8 cellular contexts compared by ENCODE assay signal in the genomic region with DNA sequence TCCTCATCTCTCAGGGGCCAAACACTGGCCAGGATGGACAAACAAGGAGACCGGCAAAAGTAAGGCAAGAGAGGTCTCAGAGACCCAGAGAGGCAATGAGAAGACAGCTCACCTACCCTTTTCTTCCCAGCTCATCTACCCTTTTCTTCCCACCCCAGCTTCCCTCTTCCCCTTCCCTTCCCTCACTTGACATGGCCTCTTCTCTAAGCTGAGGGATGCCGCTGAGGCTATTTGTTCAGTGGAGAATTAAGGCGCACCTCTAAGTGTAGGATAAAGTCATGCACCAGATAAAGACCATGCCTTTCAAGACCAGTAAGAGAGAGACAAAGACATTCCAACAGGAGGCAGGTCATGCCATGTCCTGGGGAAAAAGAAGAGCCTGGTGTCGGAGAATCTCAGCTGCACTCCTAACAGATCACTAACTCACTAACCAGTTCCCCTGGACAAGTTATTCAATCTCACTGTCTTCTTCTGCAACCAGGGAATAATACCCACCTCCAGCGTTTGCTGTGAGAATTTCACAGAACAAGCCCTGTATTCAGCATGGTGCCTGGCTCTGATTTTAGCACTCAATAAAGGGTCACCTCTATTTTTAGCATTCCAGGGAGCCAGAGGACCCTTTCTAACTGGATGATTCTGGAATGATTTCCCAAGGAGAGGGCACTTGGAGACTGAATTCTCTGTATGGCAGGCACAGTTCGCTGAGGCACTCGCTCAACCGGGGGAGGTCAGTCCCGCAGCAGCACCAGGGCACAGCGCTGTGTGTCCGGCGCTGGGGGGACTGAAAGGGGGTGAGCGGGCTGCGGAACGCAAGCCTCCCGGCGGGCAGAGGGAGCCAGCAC. TPM values are rescaled to one million over a fixed set of nuclear protein-coding genes. Genes with fewer than 3 reads are reported as not detected.
DNase-seq lines count a peak whose midpoint lies in the region; ATAC-seq, FAIRE-seq and TF ChIP-seq lines count a peak whose summit lies in the region.

No MANE protein-coding gene starts in this region.

- no peak overlapping the region for H3K23ac ChIP-seq in mesendoderm (ENCODE audit: low read length)

- no peak overlapping the region for H3K4ac ChIP-seq in mesendoderm (ENCODE audit: low read depth, low read length)

- H3K9me3 ChIP-seq in right atrium auricular region (no peaks in the 10 kb centered on the region), vagina (no peaks in the 10 kb centered on the region)

- peaks cover 0 to 14% of the 10 kb centered on the region in 2 donors for H3K4me1 ChIP-seq in right atrium auricular region
- H3K4me1 ChIP-seq in mesendoderm (ENCODE audit: control insufficient read depth, low read depth, low read length), result peaks cover 4% of the 10 kb centered on the region
- peaks cover 14% of the 10 kb centered on the region for H3K4me1 ChIP-seq in vagina

- H3K56ac ChIP-seq in mesendoderm (ENCODE audit: low read length), result peak overlapping the region; percentile 93

- H2AK5ac ChIP-seq in mesendoderm (ENCODE audit: low read length), result peak overlapping the region; percentile 59

- no peaks in the 10 kb centered on the region for H3K79me1 ChIP-seq in mesendoderm (ENCODE audit: low read length)

- peak overlapping the region; percentile 93 for H3K4me2 ChIP-seq in mesendoderm (ENCODE audit: low read length)

- H3K27me3 ChIP-seq in right atrium auricular region (no peaks in the 10 kb centered on the region), bronchial epithelial cell (ENCODE audit: control insufficient read depth, insufficient read depth, low read length) (no peaks in the 10 kb centered on the region), mesendoderm (ENCODE audit: insufficient read depth, low read length, poor library complexity) (no peaks in the 10 kb centered on the region), vagina (no peaks in the 10 kb centered on the region)

- DNase-seq in right atrium auricular region (ENCODE audit: low spot score) (no peak), Right ventricle myocardium inferior (ENCODE audit: missing footprints) (no peak), bronchial epithelial cell (ENCODE audit: low read depth) (peak; percentile 24), mesendoderm (peak; percentile 88), vagina (ENCODE audit: extremely low spot score in 2 of 2) (no peak), SKM-1 (lab: John Stamatoyannopoulos, UW; ENCODE audit: unreplicated experiment) (no peak), NCI-H1694 treated with DMSO at 0.1 percent for 48 hours (lab: John Stamatoyannopoulos, UW) (no peak)

- no peak overlapping the region for H2BK120ac ChIP-seq in mesendoderm (ENCODE audit: low read depth, low read length)

- no peak overlapping the region for H4K5ac ChIP-seq in mesendoderm (ENCODE audit: low read length)

- ATAC-seq in Right ventricle myocardium inferior (no peak), GM21360 (IDR thresholded peaks at IDR 0.05; ENCODE audit: unreplicated experiment) (no peak)

- TF ChIP-seq CTCF in right atrium auricular region (IDR thresholded peaks at IDR 0.05) (no peak), bronchial epithelial cell (IDR thresholded peaks at IDR 0.05; ENCODE audit: insufficient read depth, low read length, severe bottlenecking) (no peak), vagina (IDR thresholded peaks at IDR 0.05) (no peak)

- no peaks in the 10 kb centered on the region for H3K79me2 ChIP-seq in mesendoderm (ENCODE audit: control insufficient read depth, insufficient read depth, low read length)

- no CpG with 5 or more reads among the region's 17 CpGs for WGBS in mesendoderm (ENCODE audit: extremely low coverage, insufficient coverage, low lambda C conversion rate)

- peak overlapping the region; percentile 73 for H3K18ac ChIP-seq in mesendoderm (ENCODE audit: low read length)

- H4K8ac ChIP-seq in mesendoderm (ENCODE audit: low read depth, low read length), result no peak overlapping the region

- H2BK5ac ChIP-seq in mesendoderm (ENCODE audit: low read length), result no peak overlapping the region

- intact Hi-C loops in Right ventricle myocardium inferior (cut with DNase I), result loop anchor here (2.0 to 10.0 kb wide), 5 partner anchors 117 to 672 kb away; no protein-coding TSS in a partner anchor
- intact Hi-C loops in vagina (cut with DNase I), result loop anchor here (5.0 kb wide), 3 partner anchors 432 to 682 kb away; no protein-coding TSS in a partner anchor

- H3K27ac ChIP-seq in right atrium auricular region (peak overlapping the region; percentile 99 to 100), mesendoderm (ENCODE audit: low read depth, low read length) (peak overlapping the region; percentile 73), vagina (peak overlapping the region; percentile 100)

- no peak for FAIRE-seq in bronchial epithelial cell (lab: Jason Lieb, UNC)

- peaks cover 5% of the 10 kb centered on the region for H3K36me3 ChIP-seq in right atrium auricular region
- peaks cover 5% of the 10 kb centered on the region for H3K36me3 ChIP-seq in bronchial epithelial cell (ENCODE audit: control insufficient read depth, insufficient read depth, low read length)
- H3K36me3 ChIP-seq in mesendoderm (ENCODE audit: control insufficient read depth, insufficient read depth, low read length), result no peaks in the 10 kb centered on the region
- H3K36me3 ChIP-seq in vagina, result peaks cover 0 to 4% of the 10 kb centered on the region in 2 donors

- peak overlapping the region; percentile 90 to 96 for H3K4me3 ChIP-seq in right atrium auricular region
- H3K4me3 ChIP-seq in bronchial epithelial cell (ENCODE audit: low read depth, low read length), result peak overlapping the region; percentile 57
- H3K4me3 ChIP-seq in mesendoderm (ENCODE audit: low read length), result peak overlapping the region; percentile 46
- H3K4me3 ChIP-seq in vagina, result peak overlapping the region; percentile 89 to 93

- H3K9ac ChIP-seq in mesendoderm (ENCODE audit: low read length), result peak overlapping the region; percentile 81

- no peak for TF ChIP-seq POLR2A in vagina (IDR thresholded peaks at IDR 0.05)

- H2BK15ac ChIP-seq in mesendoderm (replicated peaks; ENCODE audit: low read depth), result no peak overlapping the region

RNA-seq across cellular contexts. Expression of a gene that starts 3.0 kb away (rescaled TPM):
- total RNA-seq in right atrium auricular region (100 to 1,000 TPM in 1 of 2 donors, 10 to 100 TPM in 1; 54.0 to 116 TPM), Right ventricle myocardium inferior (48.5 TPM), bronchial epithelial cell (77.1 and 106 TPM in 2 replicates), vagina (213 TPM)
- 4.6 TPM for polyA plus RNA-seq in mesendoderm (2013, experiment 1 of 2)
- 4.9 TPM for polyA plus RNA-seq in mesendoderm (2013, experiment 2 of 2)

Comparison
In these comparisons a context has a peak if more than half of its experiments do, and no peak if none do; other contexts are left out.
1. DNase-seq: peak in bronchial epithelial cell (single experiment) and mesendoderm (single experiment); none in right atrium auricular region (single experiment), Right ventricle myocardium inferior (single experiment), vagina (0 of 2), SKM-1 (single experiment) and NCI-H1694 treated with DMSO at 0.1 percent for 48 hours (single experiment).
2. Peak in every context shown above with its lines, with median percentiles within 50 percentile points of each other: H3K27ac ChIP-seq and H3K4me3 ChIP-seq.